In genomic region chr4:102478186-102478585, GRCh38 we compare ENCODE assay signal across 20 cellular contexts. TPM values are rescaled to one million over a fixed set of nuclear protein-coding genes. Genes with fewer than 3 reads are reported as not detected.
A peak's percentile ranks its signal among the peaks of the same experiment; 100 is the strongest.
DNase-seq lines count a peak whose midpoint lies in the region; ATAC-seq and TF ChIP-seq lines count a peak whose summit lies in the region.
"Had no signal": no experiment of that assay in that cellular context is flagged by ENCODE, and none has a peak within 500 bp of the region (broad histone marks: within the 10 kb centered on the region; RNA-seq: fewer than 3 reads in every experiment).

No MANE protein-coding gene starts in this region.

- H3K36me3 Mint-ChIP-seq in CD14-positive monocyte (no peaks in the 10 kb centered on the region), T-helper 17 cell (ENCODE audit: low read depth) (peaks cover 7% of the 10 kb centered on the region)

- H3K9me3 Mint-ChIP-seq in CD14-positive monocyte = peaks cover 5 to 35% (median 20%) of the 10 kb centered on the region in 7 donors

- H3K4me1 Mint-ChIP-seq in CD14-positive monocyte = no peaks in the 10 kb centered on the region
- H3K4me1 Mint-ChIP-seq in T-helper 17 cell = no peaks in the 10 kb centered on the region

- H3K4me3 ChIP-seq in SJSA1 = no peak overlapping the region

- H3K27ac Mint-ChIP-seq in CD14-positive monocyte (no peak overlapping the region), T-helper 17 cell (no peak overlapping the region)

- H3K9me3 ChIP-seq in SJSA1 (replicated peaks) = no peaks in the 10 kb centered on the region; the same call in 1 of the 2 replicates
- no peaks in the 10 kb centered on the region for H3K9me3 ChIP-seq in T-helper 17 cell (ENCODE audit: control insufficient read depth, low read length, poor library complexity, severe bottlenecking)

- H3K27me3 ChIP-seq in SJSA1 (replicated peaks) = no peaks in the 10 kb centered on the region

- DNase-seq in NCI-H748 (lab: John Stamatoyannopoulos, UW; ENCODE audit: unreplicated experiment) (peak; percentile 34), NCI-H748 treated with DMSO at 0.1 percent for 48 hours (lab: John Stamatoyannopoulos, UW) (no peak), SJSA1 (ENCODE audit: low read depth in 1 of 2, low spot score in 2 of 2) (no peak), epithelial cell of prostate (ENCODE audit: low read depth, low spot score) (no peak), CD14-positive monocyte (ENCODE audit: low spot score) (no peak), T-helper 17 cell (no peak), SHP77 (lab: John Stamatoyannopoulos, UW) (no peak)
- DNase-seq: AML-193; DND-41; GDM1; NCI-H1105 treated with DMSO at 0.1 percent for 48 hours; NCI-H1694; NCI-H2107; NCI-H2227 treated with DMSO at 0.1 percent for 48 hours; NCI-H524; NK-92 treated with Interleukin-12 subunit alpha and Interleukin-12 subunit beta, amount 100 ng/mL, for 24 hours; SHP77 treated with DMSO at 0.1 percent for 48 hours; T-helper 1 cell had no signal

- H3K27ac ChIP-seq in SJSA1 = peak overlapping the region; percentile 34
- peak overlapping the region; percentile 47 for H3K27ac ChIP-seq in epithelial cell of prostate
- H3K27ac ChIP-seq: 22Rv1 had no signal

- H3K4me3 Mint-ChIP-seq in CD14-positive monocyte = no peak overlapping the region
- no peak overlapping the region for H3K4me3 Mint-ChIP-seq in T-helper 17 cell

- no peak for ATAC-seq in T-helper 17 cell
- ATAC-seq in GM19397 (IDR thresholded peaks at IDR 0.05; ENCODE audit: unreplicated experiment) = no peak

- peaks cover 12% of the 10 kb centered on the region for H3K4me1 ChIP-seq in SJSA1 (replicated peaks)

- H3K27me3 Mint-ChIP-seq in CD14-positive monocyte (ENCODE audit: low read depth in 3 of 3) (peaks cover 0 to 2% (median 2%) of the 10 kb centered on the region in 3 donors), T-helper 17 cell (no peaks in the 10 kb centered on the region)

- TF ChIP-seq CTCF in CD14-positive monocyte (IDR thresholded peaks at IDR 0.05) = no peak

- H3K36me3 ChIP-seq in SJSA1 = no peaks in the 10 kb centered on the region

- intact Hi-C loops in CD14-positive monocyte (cut with micrococcal nuclease) = no loop called here

RNA-seq across cellular contexts. Expression of gene NFKB1, which starts 23.0 kb away (rescaled TPM):
- 35.0 and 47.9 TPM in 2 replicates for total RNA-seq in SJSA1 (2014; rRNA removed; shearing (Covaris generic))
- 10 to 100 TPM in 1 of 2 donors, 1 to 10 TPM in 1; 9.0 to 17.8 TPM for polyA plus RNA-seq in CD14-positive monocyte
- 100 to 1,000 TPM; 251 to 277 TPM for total RNA-seq in T-helper 17 cell
